In genomic region chr16:3389663-3390338, GRCh38 we compare ENCODE assay signal across 25 cellular contexts. TPM values are rescaled to one million over a fixed set of nuclear protein-coding genes. Genes with fewer than 3 reads are reported as not detected.
"Had no signal": no experiment of that assay in that cellular context is flagged by ENCODE, and none has a peak within 500 bp of the region (broad histone marks: within the 10 kb centered on the region; RNA-seq: fewer than 3 reads in every experiment).

No MANE protein-coding gene starts in this region.

- H3K27ac ChIP-seq: body of pancreas, cardiac muscle cell, esophagus muscularis mucosa, hepatocyte, left lung, prostate gland, thyroid gland, upper lobe of right lung had no signal

- H3K4me1 Mint-ChIP-seq: activated CD4-positive, alpha-beta memory T cell treated with anti-CD3 and anti-CD28 coated beads, Interleukin-2, amount 10 ng/mL, durations not matched to agents 7 days and 5 days had no signal

- H3K27me3 Mint-ChIP-seq: activated CD4-positive, alpha-beta memory T cell treated with anti-CD3 and anti-CD28 coated beads, Interleukin-2, amount 10 ng/mL, durations not matched to agents 7 days and 5 days; dendritic cell treated with granulocyte-macrophage colony-stimulating factor and Interleukin-4, amounts not matched to agents 40 ng/mL and 50 ng/mL, for 4 days; naive thymus-derived CD4-positive, alpha-beta T cell; T-cell had no signal

- H3K9me3 ChIP-seq: prostate gland, thyroid gland had no signal

- H3K4me1 ChIP-seq: body of pancreas, esophagus muscularis mucosa, left lung, prostate gland, thyroid gland, upper lobe of right lung had no signal

- H3K4me3 Mint-ChIP-seq: activated CD4-positive, alpha-beta memory T cell treated with anti-CD3 and anti-CD28 coated beads, Interleukin-2, amount 10 ng/mL, durations not matched to agents 7 days and 5 days; dendritic cell treated with granulocyte-macrophage colony-stimulating factor and Interleukin-4, amounts not matched to agents 40 ng/mL and 50 ng/mL, for 4 days; immature natural killer cell; T-cell had no signal

- ATAC-seq: body of pancreas; left lung; naive thymus-derived CD4-positive, alpha-beta T cell; stimulated activated naive CD8-positive, alpha-beta T cell treated with anti-CD3 and anti-CD28 coated beads, Interleukin-15, Interleukin-2, amounts not matched to agents 100 U/mL and 50 U/mL, for 24 hours; T-cell; upper lobe of right lung had no signal

- H2AFZ ChIP-seq: hepatocyte had no signal

- H3K4me2 ChIP-seq: hepatocyte had no signal

- H3K27me3 ChIP-seq: body of pancreas, cardiac muscle cell, esophagus muscularis mucosa, hepatocyte, left lung, thyroid gland, upper lobe of right lung had no signal

- H3K4me3 ChIP-seq: body of pancreas, cardiac muscle cell, esophagus muscularis mucosa, hepatocyte, left lung, prostate gland, thyroid gland, upper lobe of right lung had no signal

- H3K27ac Mint-ChIP-seq: activated CD4-positive, alpha-beta memory T cell treated with anti-CD3 and anti-CD28 coated beads, Interleukin-2, amount 10 ng/mL, durations not matched to agents 7 days and 5 days; dendritic cell treated with granulocyte-macrophage colony-stimulating factor and Interleukin-4, amounts not matched to agents 40 ng/mL and 50 ng/mL, for 4 days; T-cell had no signal

- DNase-seq: activated CD4-positive, alpha-beta memory T cell treated with anti-CD3 and anti-CD28 coated beads, Interleukin-2, amount 10 ng/mL, durations not matched to agents 7 days and 5 days; activated CD4-positive, alpha-beta T cell treated with anti-CD3 and anti-CD28 coated beads for 48 hours; activated effector memory CD4-positive, alpha-beta T cell treated with anti-CD3 and anti-CD28 coated beads, Interleukin-2, amount 50 U/mL, for 16 hours; activated naive CD4-positive, alpha-beta T cell treated with anti-CD3 and anti-CD28 coated beads, Interleukin-2, amount 50 U/mL, for 16 hours; anterior cingulate cortex; body of pancreas; effector CD8-positive, alpha-beta T cell; glutamatergic neuron; immature natural killer cell; left lung; naive thymus-derived CD4-positive, alpha-beta T cell; stimulated activated CD4-positive, alpha-beta T cell treated with anti-CD3 and anti-CD28 coated beads, Interleukin-4, amount 100 ng/mL, for 24 hours; stimulated activated naive CD8-positive, alpha-beta T cell treated with anti-CD3 and anti-CD28 coated beads, Interleukin-15, Interleukin-2, amounts not matched to agents 100 U/mL and 50 U/mL, for 24 hours; substantia nigra; T-cell; upper lobe of right lung had no signal

RNA-seq across cellular contexts. Expression of gene OR2C1, which starts 34.1 kb away (rescaled TPM):
- total RNA-seq: activated CD4-positive, alpha-beta memory T cell treated with anti-CD3 and anti-CD28 coated beads, Interleukin-2, amount 10 ng/mL, durations not matched to agents 7 days and 5 days; body of pancreas; chondrocyte; esophagus muscularis mucosa; hepatocyte; left lung; lung microvascular endothelial cell; osteocyte; upper lobe of right lung had no signal
